ENCODE assay signal across 17 cellular contexts in the genomic region with DNA sequence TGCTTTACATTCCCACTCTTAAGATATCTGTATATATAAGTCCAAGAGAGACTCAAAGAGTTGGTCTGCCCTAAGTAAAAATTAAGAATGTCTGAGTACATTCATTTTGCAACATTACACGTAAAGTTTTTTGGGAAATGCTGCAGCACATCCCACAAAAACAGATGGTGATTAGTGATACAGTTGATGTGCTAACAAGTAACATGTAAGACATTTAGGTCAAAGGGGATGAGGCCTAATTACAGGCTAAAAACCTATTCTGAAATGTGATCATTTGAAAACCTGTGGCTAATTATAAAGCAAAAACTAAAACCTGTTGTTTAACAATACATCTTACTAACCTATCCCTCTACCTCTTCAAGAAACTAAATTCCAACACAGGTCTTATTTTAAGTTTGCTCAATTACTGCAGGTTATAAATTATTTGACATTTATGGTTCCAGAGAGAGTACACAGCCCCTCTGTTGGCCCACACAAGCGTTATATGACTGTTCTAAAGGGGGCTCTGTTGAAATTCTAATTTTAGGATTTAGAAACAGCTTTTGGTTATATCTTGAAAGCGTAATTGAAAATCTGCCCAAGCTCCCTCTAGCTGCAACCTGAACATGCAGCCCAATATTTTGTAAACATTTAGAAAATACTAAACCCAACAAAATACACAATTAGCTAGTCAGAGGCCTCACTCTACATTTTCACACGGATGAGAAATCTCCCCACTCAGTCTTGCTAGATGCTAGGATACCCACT. TPM values are rescaled to one million over a fixed set of nuclear protein-coding genes. Genes with fewer than 3 reads are reported as not detected.
DNase-seq lines count a peak whose midpoint lies in the region; ATAC-seq and TF ChIP-seq lines count a peak whose summit lies in the region.
"Had no signal": no experiment of that assay in that cellular context is flagged by ENCODE, and none has a peak within 500 bp of the region (broad histone marks: within the 10 kb centered on the region; RNA-seq: fewer than 3 reads in every experiment).

No MANE protein-coding gene starts in this region.

- peak overlapping the region; percentile 35 for H2BK5ac ChIP-seq in IMR-90 (ENCODE audit: low read depth, low read length, poor library complexity, severe bottlenecking)

- no peaks in the 10 kb centered on the region for H3K27me3 Mint-ChIP-seq in stimulated activated naive B cell treated with anti-CD40 and anti-IgM and Interleukin-4, amounts not matched to agents 10 μg/mL and 1 μg/mL and 100 μg/mL, for 72 hours
- H3K27me3 Mint-ChIP-seq: activated T-helper 17 cell treated with anti-CD3 and anti-CD28 coated beads, Interleukin-2, amount 50 U/mL, for 72 hours had no signal

- H3K27ac Mint-ChIP-seq in stimulated activated naive B cell treated with anti-CD40 and anti-IgM and Interleukin-4, amounts not matched to agents 10 μg/mL and 1 μg/mL and 100 μg/mL, for 72 hours, result peak overlapping the region; percentile 9
- H3K27ac Mint-ChIP-seq: activated T-helper 17 cell treated with anti-CD3 and anti-CD28 coated beads, Interleukin-2, amount 50 U/mL, for 72 hours; H9 had no signal

- in situ Hi-C loops in IMR-90 (cut with MboI; ENCODE audit: low sequenced_read_pairs), result no loop called here
- in situ Hi-C loops in mammary epithelial cell (cut with MboI; ENCODE audit: low sequenced_read_pairs in 2 of 2), result no loop called here

- peak overlapping the region in 1 of 2 experiments; percentile 18; a peak in 1 of 4 replicates for H4K8ac ChIP-seq in IMR-90 (ENCODE audit: low read depth in 2 of 2, low read length in 2 of 2)

- H3K4me1 ChIP-seq in IMR-90 (ENCODE audit: control insufficient read depth, insufficient read depth, low read length), result peaks cover 16% of the 10 kb centered on the region
- no peaks in the 10 kb centered on the region for H3K4me1 ChIP-seq in mammary epithelial cell (ENCODE audit: insufficient read depth, low read length)
- H3K4me1 ChIP-seq in gastroesophageal sphincter, result peaks cover 0 to 21% (median 3%) of the 10 kb centered on the region in 3 donors

- H3K9me3 Mint-ChIP-seq in stimulated activated naive B cell treated with anti-CD40 and anti-IgM and Interleukin-4, amounts not matched to agents 10 μg/mL and 1 μg/mL and 100 μg/mL, for 72 hours, result no peaks in the 10 kb centered on the region
- H3K9me3 Mint-ChIP-seq: activated T-helper 17 cell treated with anti-CD3 and anti-CD28 coated beads, Interleukin-2, amount 50 U/mL, for 72 hours; H9 had no signal

- no peak for ATAC-seq in IMR-90 (ENCODE audit: low read depth)
- no peak for ATAC-seq in gastroesophageal sphincter
- no peak for ATAC-seq in stimulated activated naive B cell treated with anti-CD40 and anti-IgM and Interleukin-4, amounts not matched to agents 10 μg/mL and 1 μg/mL and 100 μg/mL, for 72 hours (replicated peaks)
- ATAC-seq: activated T-helper 17 cell treated with anti-CD3 and anti-CD28 coated beads, Interleukin-2, amount 50 U/mL, for 72 hours; stimulated activated naive CD8-positive, alpha-beta T cell treated with anti-CD3 and anti-CD28 coated beads, Interleukin-15, Interleukin-2, amounts not matched to agents 100 U/mL and 50 U/mL, for 24 hours had no signal

- H3K9me3 ChIP-seq in IMR-90 (ENCODE audit: control insufficient read depth, insufficient read depth, low read length), result no peaks in the 10 kb centered on the region
- no peaks in the 10 kb centered on the region for H3K9me3 ChIP-seq in mammary epithelial cell (replicated peaks; ENCODE audit: insufficient read depth, low read length)
- H3K9me3 ChIP-seq in gastroesophageal sphincter, result no peaks in the 10 kb centered on the region
- H3K9me3 ChIP-seq: body of pancreas had no signal

- no peak overlapping the region for H2BK15ac ChIP-seq in IMR-90 (ENCODE audit: low read depth, low read length)

- no peak overlapping the region for H3K4ac ChIP-seq in IMR-90 (ENCODE audit: low read depth, low read length)

- DNase-seq in IMR-90, result no peak
- no peak for DNase-seq in mammary epithelial cell
- no peak for DNase-seq in stimulated activated naive B cell treated with anti-CD40 and anti-IgM and Interleukin-4, amounts not matched to agents 10 μg/mL and 1 μg/mL and 100 μg/mL, for 72 hours
- no peak for DNase-seq in mucosa of gallbladder (ENCODE audit: low spot score)
- DNase-seq in cerebellar nuclear complex (lab: John Stamatoyannopoulos, UW), result no peak
- no peak for DNase-seq in 8988T
- DNase-seq in Ammon's horn (ENCODE audit: low spot score), result no peak
- DNase-seq: activated CD4-positive, alpha-beta T cell treated with anti-CD3 and anti-CD28 coated beads, Interleukin-2, amount 50 U/mL, for 48 hours; H9; NCI-H1694 treated with DMSO at 0.1 percent for 48 hours; NCI-H526 treated with DMSO at 0.1 percent for 48 hours; RPMI8226; stimulated activated naive CD8-positive, alpha-beta T cell treated with anti-CD3 and anti-CD28 coated beads, Interleukin-15, Interleukin-2, amounts not matched to agents 100 U/mL and 50 U/mL, for 24 hours had no signal

- H3K36me3 Mint-ChIP-seq in stimulated activated naive B cell treated with anti-CD40 and anti-IgM and Interleukin-4, amounts not matched to agents 10 μg/mL and 1 μg/mL and 100 μg/mL, for 72 hours, result peaks cover 23 to 32% of the 10 kb centered on the region in 2 donors

- H4K20me1 ChIP-seq in IMR-90 (ENCODE audit: insufficient read depth, low read length) (peaks cover 28% of the 10 kb centered on the region; the same call in 1 of the 2 replicates), mammary epithelial cell (ENCODE audit: insufficient read depth, low read length) (no peaks in the 10 kb centered on the region)

- H2AFZ ChIP-seq in IMR-90 (replicated peaks; ENCODE audit: low read length, poor library complexity), result no peak overlapping the region
- H2AFZ ChIP-seq in mammary epithelial cell (ENCODE audit: low read depth, low read length), result no peak overlapping the region

- no peaks in the 10 kb centered on the region for H3K79me2 ChIP-seq in mammary epithelial cell (ENCODE audit: insufficient read depth, low read length)

- intact Hi-C loops in IMR-90 (cut with micrococcal nuclease), result loop anchor here (1.0 kb wide), 1 partner anchor 44 kb away; a partner anchor contains a TSS
- intact Hi-C loops in mammary epithelial cell (cut with micrococcal nuclease), result no loop called here

- H3K4me1 Mint-ChIP-seq in stimulated activated naive B cell treated with anti-CD40 and anti-IgM and Interleukin-4, amounts not matched to agents 10 μg/mL and 1 μg/mL and 100 μg/mL, for 72 hours, result no peaks in the 10 kb centered on the region
- H3K4me1 Mint-ChIP-seq: activated T-helper 17 cell treated with anti-CD3 and anti-CD28 coated beads, Interleukin-2, amount 50 U/mL, for 72 hours; H9 had no signal

- no peak overlapping the region for H3K56ac ChIP-seq in IMR-90 (ENCODE audit: extremely low read depth, insufficient read depth, low read length)

- dilution Hi-C loops in IMR-90 (cut with HindIII; ENCODE audit: low sequenced_read_pairs, unreplicated experiment) (no loop called here), mammary epithelial cell (cut with HindIII; ENCODE audit: low sequenced_read_pairs) (no loop called here)

- no peak for TF ChIP-seq POLR2A in IMR-90 (IDR thresholded peaks at IDR 0.05; ENCODE audit: low read depth, low read length)
- no peak for TF ChIP-seq POLR2A in gastroesophageal sphincter (IDR thresholded peaks at IDR 0.05)

- CTCF ChIA-PET in IMR-90 (lab: Yijun Ruan, JAX), result no interaction called here
- CTCF ChIA-PET in mammary epithelial cell (lab: Charles Lee; ENCODE audit: low non-redundant PET), result no interaction called here

- H3K4me3 ChIP-seq in IMR-90 (ENCODE audit: insufficient read depth, low read depth, low read length), result no peak overlapping the region
- no peak overlapping the region for H3K4me3 ChIP-seq in mammary epithelial cell (replicated peaks in 1 of 3; ENCODE audit: insufficient read depth in 1 of 3, low read depth in 2 of 3, low read length in 3 of 3)
- no peak overlapping the region for H3K4me3 ChIP-seq in gastroesophageal sphincter
- H3K4me3 ChIP-seq: body of pancreas had no signal

- H3K14ac ChIP-seq in IMR-90 (replicated peaks; ENCODE audit: low read depth, low read length), result no peak overlapping the region

- no peaks in the 10 kb centered on the region for H3K27me3 ChIP-seq in IMR-90 (ENCODE audit: control insufficient read depth, insufficient read depth, low read length)
- H3K27me3 ChIP-seq in mammary epithelial cell (ENCODE audit: insufficient read depth, low read length), result no peaks in the 10 kb centered on the region
- no peaks in the 10 kb centered on the region for H3K27me3 ChIP-seq in gastroesophageal sphincter
- H3K27me3 ChIP-seq: body of pancreas had no signal

- POLR2A ChIA-PET in IMR-90 (lab: Charles Lee; ENCODE audit: unreplicated experiment), result no interaction called here

- H3K27ac ChIP-seq in IMR-90 (ENCODE audit: insufficient read depth, low read length) (no peak overlapping the region), mammary epithelial cell (ENCODE audit: insufficient read depth, low read depth, low read length) (no peak overlapping the region), gastroesophageal sphincter (peak overlapping the region in 3 of 4 donors; percentile 46 to 60 (median 60))
- H3K27ac ChIP-seq: body of pancreas, HL-60 had no signal

- H3K4me2 ChIP-seq in IMR-90 (ENCODE audit: low read depth, low read length) (peak overlapping the region; percentile 9; the same call in 1 of the 2 replicates), mammary epithelial cell (ENCODE audit: insufficient read depth, low read depth, low read length) (no peak overlapping the region)

- TF ChIP-seq EP300 in gastroesophageal sphincter (IDR thresholded peaks at IDR 0.05), result no peak

- no peak overlapping the region for H4K91ac ChIP-seq in IMR-90 (ENCODE audit: insufficient read depth, low read depth, low read length)

- no peak overlapping the region for H2AK9ac ChIP-seq in IMR-90 (replicated peaks; ENCODE audit: low read depth, low read length, poor library complexity)

- H3K18ac ChIP-seq in IMR-90 (ENCODE audit: low read depth, low read length), result peak overlapping the region; percentile 74; the same call in 1 of the 2 replicates

- H3K4me3 Mint-ChIP-seq in stimulated activated naive B cell treated with anti-CD40 and anti-IgM and Interleukin-4, amounts not matched to agents 10 μg/mL and 1 μg/mL and 100 μg/mL, for 72 hours, result no peak overlapping the region
- H3K4me3 Mint-ChIP-seq: activated T-helper 17 cell treated with anti-CD3 and anti-CD28 coated beads, Interleukin-2, amount 50 U/mL, for 72 hours; H9 had no signal

- H3K36me3 ChIP-seq in IMR-90 (ENCODE audit: control insufficient read depth, insufficient read depth, low read length), result peaks cover 24% of the 10 kb centered on the region
- peaks cover 20% of the 10 kb centered on the region for H3K36me3 ChIP-seq in mammary epithelial cell (ENCODE audit: insufficient read depth, low read length)
- peaks cover 0 to 57% of the 10 kb centered on the region in 2 donors for H3K36me3 ChIP-seq in gastroesophageal sphincter

- H3K9me1 ChIP-seq in IMR-90 (ENCODE audit: insufficient read depth, low read length), result peaks cover 21% of the 10 kb centered on the region

- H3K23ac ChIP-seq in IMR-90 (ENCODE audit: low read depth, low read length), result no peak overlapping the region

- H4K5ac ChIP-seq in IMR-90 (ENCODE audit: low read depth, low read length), result peak overlapping the region; percentile 27; the same call in 1 of the 2 replicates

- BruUV-seq in IMR-90 (replicated peaks; lab: Mats Ljungman, UMichigan) (TSS peak; percentile 71), mammary epithelial cell (replicated peaks; lab: Mats Ljungman, UMichigan) (TSS peak; percentile 41)

- no peak overlapping the region for H2AK5ac ChIP-seq in IMR-90 (ENCODE audit: low read depth, low read length)

- no peak; the same call in 1 of the 2 replicates for TF ChIP-seq RAD21 in IMR-90 (IDR thresholded peaks at IDR 0.05; ENCODE audit: low read length)

- WGBS in IMR-90 (ENCODE audit: extremely low coverage in 2 of 2, insufficient read length in 1 of 2), 2 experiments, result no CpG with 5 or more reads among the region's 4 CpGs
- 67% methylated on average over 4 of the region's 4 CpGs for WGBS in mammary epithelial cell (ENCODE audit: low coverage, missing lambda C conversion rate)
- 21 to 64% methylated on average over 4 of the region's 4 CpGs for WGBS in gastroesophageal sphincter (ENCODE audit: low coverage in 1 of 2), 2 donors

- peaks cover 6 to 56% of the 10 kb centered on the region in 2 experiments; a peak in 3 of 4 replicates for H3K79me1 ChIP-seq in IMR-90 (ENCODE audit: low read depth in 1 of 2, low read length in 2 of 2)

- H2BK120ac ChIP-seq in IMR-90 (ENCODE audit: low read depth, low read length), result no peak overlapping the region

- H2BK20ac ChIP-seq in IMR-90 (ENCODE audit: low read depth, low read length), result no peak overlapping the region

- TF ChIP-seq CTCF in IMR-90 (conservative IDR thresholded peaks at IDR 0.05; ENCODE audit: low read depth, low read length), result peak; percentile 38; the same call in 1 of the 2 replicates
- no peak for TF ChIP-seq CTCF in mammary epithelial cell (conservative IDR thresholded peaks at IDR 0.05 in 1 of 2, IDR thresholded peaks at IDR 0.05 in 1 of 2; ENCODE audit: extremely low read depth in 1 of 2, insufficient read depth in 1 of 2, low read depth in 1 of 2, low read length in 2 of 2)
- TF ChIP-seq CTCF in gastroesophageal sphincter (IDR thresholded peaks at IDR 0.05), result peak in 1 of 4 experiments; percentile 36

- no peak overlapping the region for H3K9ac ChIP-seq in IMR-90 (ENCODE audit: low read depth, low read length)
- H3K9ac ChIP-seq in mammary epithelial cell (ENCODE audit: insufficient read depth, low read length), result no peak overlapping the region

RNA-seq across cellular contexts. Expression of a gene that starts 42.9 kb away (rescaled TPM):
- 17.2 and 23.6 TPM in 2 replicates for total RNA-seq in IMR-90 (2012; rRNA removed)
- 9.6 and 10.3 TPM in 2 replicates for polyA plus RNA-seq in IMR-90 (2012; rRNA removed)
- 4.2 and 9.8 TPM in 2 replicates for polyA plus RNA-seq in IMR-90 (2012; cell fraction: cytosol; rRNA removed)
- 3.1 and 9.2 TPM in 2 replicates for polyA plus RNA-seq in IMR-90 (2012; cell fraction: nucleus; rRNA removed; ENCODE audit: low replicate concordance)
- 10 to 100 TPM; 20.7 to 25.0 TPM for total RNA-seq in mammary epithelial cell
- polyA plus RNA-seq in mammary epithelial cell, result 12.9 TPM
- 26.5 TPM for polyA minus RNA-seq in mammary epithelial cell
- total RNA-seq in gastroesophageal sphincter, result 10 to 100 TPM; 21.7 to 26.5 (median 23.1) TPM
- total RNA-seq in mucosa of gallbladder, result 18.4 TPM

RNA-seq across cellular contexts. Expression of a gene that starts 43.0 kb away (rescaled TPM):
- total RNA-seq in IMR-90 (2012; rRNA removed) (12.4 and 13.3 TPM in 2 replicates), mammary epithelial cell (10 to 100 TPM; 19.4 to 20.0 TPM), gastroesophageal sphincter (10 to 100 TPM in 3 of 4 donors, 1 to 10 TPM in 1; 7.5 to 26.5 (median 19.0) TPM), mucosa of gallbladder (34.2 TPM)
- polyA plus RNA-seq in IMR-90 (2012; rRNA removed) (20.7 and 21.0 TPM in 2 replicates), mammary epithelial cell (9.7 TPM)
- 7.5 and 12.1 TPM in 2 replicates for polyA plus RNA-seq in IMR-90 (2012; cell fraction: cytosol; rRNA removed)
- 55.8 and 93.4 TPM in 2 replicates for polyA plus RNA-seq in IMR-90 (2012; cell fraction: nucleus; rRNA removed; ENCODE audit: low replicate concordance)
- 17.0 TPM for polyA minus RNA-seq in mammary epithelial cell

RNA-seq across cellular contexts. Expression of a gene that starts 43.7 kb away (rescaled TPM):
- total RNA-seq in IMR-90 (2012; rRNA removed) (12.4 and 20.6 TPM in 2 replicates), mammary epithelial cell (10 to 100 TPM; 37.5 to 69.8 TPM), gastroesophageal sphincter (10 to 100 TPM; 40.9 to 93.4 (median 50.1) TPM), mucosa of gallbladder (63.9 TPM)
- polyA plus RNA-seq in IMR-90 (2012; rRNA removed) (63.3 and 66.5 TPM in 2 replicates), mammary epithelial cell (23.4 TPM)
- 21.7 and 52.9 TPM in 2 replicates for polyA plus RNA-seq in IMR-90 (2012; cell fraction: cytosol; rRNA removed)
- 171 and 246 TPM in 2 replicates for polyA plus RNA-seq in IMR-90 (2012; cell fraction: nucleus; rRNA removed; ENCODE audit: low replicate concordance)
- polyA minus RNA-seq in mammary epithelial cell, result 68.9 TPM

Comparison
In these comparisons a context has a peak if more than half of its experiments do, and no peak if none do; other contexts are left out.
1. H3K27ac ChIP-seq: peak in gastroesophageal sphincter (3 of 4); none in IMR-90 (single experiment) and mammary epithelial cell (single experiment).